Comparison of ENCODE assay signal across 9 cellular contexts in genomic region chrX:49270249-49270921, GRCh38. TPM values are rescaled to one million over a fixed set of nuclear protein-coding genes. Genes with fewer than 3 reads are reported as not detected.
DNase-seq lines count a peak whose midpoint lies in the region; ATAC-seq and TF ChIP-seq lines count a peak whose summit lies in the region.
"Had no signal": no experiment of that assay in that cellular context is flagged by ENCODE, and none has a peak within 500 bp of the region (broad histone marks: within the 10 kb centered on the region; RNA-seq: fewer than 3 reads in every experiment).

No MANE protein-coding gene starts in this region.

- H3K9ac ChIP-seq in Karpas-422 (ENCODE audit: low read length) (peak overlapping the region; percentile 80), duodenal mucosa (ENCODE audit: low read depth in 1 of 2, low read length in 2 of 2) (peak overlapping the region; percentile 63)

- H3K36me3 Mint-ChIP-seq in nephron (ENCODE audit: low read depth), result peaks cover 14% of the 10 kb centered on the region

- H3K27me3 ChIP-seq in Karpas-422 (ENCODE audit: low read length) (no peaks in the 10 kb centered on the region), duodenal mucosa (ENCODE audit: control insufficient read depth in 1 of 2, insufficient read depth in 2 of 2, low read length in 2 of 2) (no peaks in the 10 kb centered on the region)

- no peaks in the 10 kb centered on the region for H3K79me2 ChIP-seq in Karpas-422 (ENCODE audit: low read length)

- no peak overlapping the region for H3K27ac Mint-ChIP-seq in nephron

- H3K27ac ChIP-seq in Karpas-422 (ENCODE audit: low read length), result no peak overlapping the region
- H3K27ac ChIP-seq in duodenal mucosa (ENCODE audit: low read depth, low read length), result peak overlapping the region; percentile 85

- peak overlapping the region; percentile 78 for H3K4me2 ChIP-seq in Karpas-422 (ENCODE audit: low read depth, low read length, poor library complexity, severe bottlenecking)

- H4K20me1 ChIP-seq in Karpas-422 (ENCODE audit: insufficient read depth, low read depth, low read length), result no peaks in the 10 kb centered on the region

- H3K4me3 ChIP-seq in AG10803 (ENCODE audit: low read length) (peak overlapping the region; percentile 68), Karpas-422 (ENCODE audit: low read length) (peak overlapping the region; percentile 65), duodenal mucosa (ENCODE audit: low read depth in 1 of 2, low read length in 2 of 2) (peak overlapping the region; percentile 58 to 63)

- H3K9me2 ChIP-seq in Karpas-422 (replicated peaks; ENCODE audit: insufficient read depth, low read length), result no peaks in the 10 kb centered on the region

- H3K9me3 ChIP-seq in Karpas-422 (ENCODE audit: low read length) (no peaks in the 10 kb centered on the region), duodenal mucosa (ENCODE audit: control insufficient read depth in 1 of 2, low read length in 2 of 2) (no peaks in the 10 kb centered on the region)

- peaks cover 2% of the 10 kb centered on the region for H3K9me3 Mint-ChIP-seq in nephron

- H3K4me1 ChIP-seq in Karpas-422 (ENCODE audit: low read length) (peaks cover 22% of the 10 kb centered on the region), duodenal mucosa (ENCODE audit: control insufficient read depth in 1 of 2, insufficient read depth in 2 of 2, low read length in 2 of 2) (peaks cover 24 to 27% of the 10 kb centered on the region in 2 donors)

- H3K4me1 Mint-ChIP-seq in nephron, result peaks cover 31% of the 10 kb centered on the region

- TF ChIP-seq CTCF in AG10803 (conservative IDR thresholded peaks at IDR 0.05; ENCODE audit: low read length), result no peak
- TF ChIP-seq CTCF in nephron (IDR thresholded peaks at IDR 0.05; ENCODE audit: unreplicated experiment in 3 of 3), result no peak

- H3K36me3 ChIP-seq in Karpas-422 (ENCODE audit: insufficient read depth, low read length) (no peaks in the 10 kb centered on the region), duodenal mucosa (ENCODE audit: control insufficient read depth in 1 of 2, insufficient read depth in 2 of 2, low read length in 2 of 2) (peaks cover 0 to 4% of the 10 kb centered on the region in 2 donors)

- no peaks in the 10 kb centered on the region for H3K27me3 Mint-ChIP-seq in nephron (ENCODE audit: low read depth)

- no peak for DNase-seq in AG10803 (ENCODE audit: low read depth)
- DNase-seq in Karpas-422, result no peak
- no peak for DNase-seq in NK-92 (lab: John Stamatoyannopoulos, UW; ENCODE audit: unreplicated experiment)
- no peak for DNase-seq in NCI-H2107 (lab: John Stamatoyannopoulos, UW)
- no peak for DNase-seq in NCI-H1436 treated with DMSO at 0.1 percent for 48 hours (lab: John Stamatoyannopoulos, UW)

- no peak overlapping the region for H2AFZ ChIP-seq in Karpas-422 (ENCODE audit: low read length)

- ATAC-seq in HG03342 (IDR thresholded peaks at IDR 0.05; ENCODE audit: unreplicated experiment), result no peak

- H3K4me3 Mint-ChIP-seq in nephron, result peak overlapping the region; percentile 67 to 79 (median 74)

RNA-seq across cellular contexts. Expression of gene PPP1R3F, which starts 0.8 kb away (rescaled TPM):
- 0.19 and 1.0 TPM in 2 replicates for total RNA-seq in Karpas-422 (2014; rRNA removed; shearing (Covaris generic); ENCODE audit: low replicate concordance)

RNA-seq across cellular contexts. Expression of gene FOXP3, which starts 5.9 kb away (rescaled TPM):
- total RNA-seq in Karpas-422 (2014; rRNA removed; shearing (Covaris generic); ENCODE audit: low replicate concordance), result 0.07 TPM in 1 of 2 replicates, not detected in the other

RNA-seq across cellular contexts. Expression of gene GAGE10, which starts 33.1 kb away (rescaled TPM):
- total RNA-seq in Karpas-422 (2014; rRNA removed; shearing (Covaris generic); ENCODE audit: low replicate concordance), result not detected in 2 replicates
- total RNA-seq: activated CD8-positive, alpha-beta memory T cell treated with anti-CD3 and anti-CD28 coated beads for 36 hours had no signal

RNA-seq across cellular contexts. Expression of gene CCDC22, which starts 35.1 kb away (rescaled TPM):
- total RNA-seq in Karpas-422 (2014; rRNA removed; shearing (Covaris generic); ENCODE audit: low replicate concordance), result 25.9 and 30.0 TPM in 2 replicates

RNA-seq across cellular contexts. Expression of gene CACNA1F, which starts 37.2 kb away (rescaled TPM):
- total RNA-seq in Karpas-422 (2014; rRNA removed; shearing (Covaris generic); ENCODE audit: low replicate concordance), result not detected in 2 replicates
